Comparison of ENCODE assay signal across 15 cellular contexts in the genomic region with DNA sequence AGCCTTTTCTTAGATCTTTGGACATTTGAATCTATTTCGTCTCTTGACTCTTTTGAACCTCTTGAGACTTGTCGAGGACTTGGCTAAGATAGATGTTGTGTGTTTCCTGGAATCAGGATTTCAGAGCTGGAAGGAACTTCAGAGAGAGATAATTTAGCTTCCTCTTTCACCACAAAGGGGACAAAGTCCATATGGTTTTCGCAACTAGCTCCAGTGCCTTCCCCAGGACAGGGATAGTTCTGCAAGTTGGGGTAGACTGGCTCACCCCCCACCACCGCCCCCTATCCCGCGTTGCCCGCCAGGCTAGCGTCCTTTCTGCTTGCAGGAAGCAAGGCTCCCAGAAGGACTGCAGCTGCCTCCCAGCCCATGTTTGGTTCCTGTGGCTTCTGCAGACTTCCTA.
DNase-seq lines count a peak whose midpoint lies in the region; ATAC-seq and TF ChIP-seq lines count a peak whose summit lies in the region.
"Had no signal": no experiment of that assay in that cellular context is flagged by ENCODE, and none has a peak within 500 bp of the region (broad histone marks: within the 10 kb centered on the region; RNA-seq: fewer than 3 reads in every experiment).

No MANE protein-coding gene starts in this region.

- TF ChIP-seq CTCF in left lung (IDR thresholded peaks at IDR 0.05), result no peak
- TF ChIP-seq CTCF in transverse colon (IDR thresholded peaks at IDR 0.05), result no peak
- TF ChIP-seq CTCF in WERI-Rb-1 (IDR thresholded peaks at IDR 0.05; ENCODE audit: low read depth, low read length), result no peak

- H3K27ac ChIP-seq in left lung (peak overlapping the region; percentile 34 to 37), transverse colon (peak overlapping the region in 3 of 4 donors; percentile 10 to 35 (median 18)), WERI-Rb-1 (no peak overlapping the region)
- H3K27ac ChIP-seq: SJCRH30, stomach had no signal

- no peak for TF ChIP-seq POLR2A in transverse colon (IDR thresholded peaks at IDR 0.05)

- DNase-seq in Kasumi-1 (lab: John Stamatoyannopoulos, UW) (peak; percentile 70 to 82), amniotic epithelial cell (ENCODE audit: low read depth) (peak; percentile 33), left lung (peak in 1 of 2 donors; percentile 62), transverse colon (peak; percentile 41), WERI-Rb-1 (no peak)
- DNase-seq: activated CD4-positive, alpha-beta T cell treated with anti-CD3 and anti-CD28 coated beads, Interleukin-2, amount 50 U/mL, for 4 hours; activated naive CD4-positive, alpha-beta T cell treated with anti-CD3 and anti-CD28 coated beads, Interleukin-2, amount 50 U/mL, for 16 hours; dermis blood vessel endothelial cell; hypothalamus; natural killer cell; SJCRH30; stomach had no signal

- H3K4me1 ChIP-seq in left lung, result peaks cover 14 to 42% of the 10 kb centered on the region in 2 donors
- peaks cover 3 to 35% (median 13%) of the 10 kb centered on the region in 4 donors for H3K4me1 ChIP-seq in transverse colon

- ATAC-seq in left lung (peak; percentile 58), GM18868 (IDR thresholded peaks at IDR 0.05; ENCODE audit: unreplicated experiment) (no peak), HG02870 (IDR thresholded peaks at IDR 0.05; ENCODE audit: unreplicated experiment) (no peak)
- ATAC-seq: GM12878, natural killer cell had no signal

- H3K4me3 ChIP-seq in left lung (no peak overlapping the region), transverse colon (no peak overlapping the region), WERI-Rb-1 (ENCODE audit: low read depth, low read length) (no peak overlapping the region)
- H3K4me3 ChIP-seq: GM12878, SJCRH30, stomach had no signal

- H3K27me3 ChIP-seq in left lung (no peaks in the 10 kb centered on the region), transverse colon (no peaks in the 10 kb centered on the region), WERI-Rb-1 (ENCODE audit: insufficient read depth, low read depth, severe bottlenecking) (no peaks in the 10 kb centered on the region)
- H3K27me3 ChIP-seq: SJCRH30, stomach had no signal

- WGBS in transverse colon (ENCODE audit: low coverage in 1 of 2), 2 donors, result 12 to 25% methylated on average over 3 to 8 of the region's 8 CpGs

- H3K36me3 ChIP-seq in left lung (no peaks in the 10 kb centered on the region), transverse colon (no peaks in the 10 kb centered on the region), WERI-Rb-1 (peaks cover 6% of the 10 kb centered on the region)
- H3K36me3 ChIP-seq: stomach had no signal

- intact Hi-C loops in left lung (cut with DNase I), result no loop called here
- intact Hi-C loops in transverse colon (cut with DNase I; ENCODE audit: low total_unique reads), result no loop called here

- TF ChIP-seq EP300 in transverse colon (IDR thresholded peaks at IDR 0.05; ENCODE audit: low read depth), result no peak

- H3K9me3 ChIP-seq in left lung (no peaks in the 10 kb centered on the region), transverse colon (no peaks in the 10 kb centered on the region), WERI-Rb-1 (ENCODE audit: severe bottlenecking) (no peaks in the 10 kb centered on the region)
- H3K9me3 ChIP-seq: SJCRH30, stomach had no signal

- in situ Hi-C loops in transverse colon (cut with MboI; ENCODE audit: low pct_ligation_motif_present in 1 of 4, low pct_unique_long_range_greater_than_20kb in 1 of 4, low sequenced_read_pairs in 3 of 4), result no loop called here
